1 cellular context compared by ENCODE assay signal in genomic region chr15:40357246-40357645, GRCh38.
TF ChIP-seq lines count a peak whose summit lies in the region.

No MANE protein-coding gene starts in this region.

TF ChIP-seq in endothelial cell of umbilical vein, 7 proteins besides CTCF, POLR2A, EP300 and RAD21:
- TF ChIP-seq MAX (IDR thresholded peaks at IDR 0.05; ENCODE audit: insufficient read depth, insufficient read length) = no peak
- no peak for TF ChIP-seq JUN (IDR thresholded peaks at IDR 0.05; ENCODE audit: borderline replicate concordance, insufficient read depth, insufficient read length, low read depth)
- TF ChIP-seq GATA2 (IDR thresholded peaks at IDR 0.05; ENCODE audit: insufficient read depth, insufficient read length, low read depth, low read length) = no peak
- no peak for TF ChIP-seq MYC (IDR thresholded peaks at IDR 0.05; ENCODE audit: low read depth, low read length)
- no peak for TF ChIP-seq FOS (IDR thresholded peaks at IDR 0.05; ENCODE audit: borderline replicate concordance, insufficient read depth, low read length)
- no peak for TF ChIP-seq EZH2 (IDR thresholded peaks at IDR 0.05; ENCODE audit: borderline replicate concordance, low read depth, low read length, severe bottlenecking)
- no peak for TF ChIP-seq POLR2AphosphoS5 (IDR thresholded peaks at IDR 0.05; ENCODE audit: insufficient read depth, low read depth, low read length)
